In the genomic region with DNA sequence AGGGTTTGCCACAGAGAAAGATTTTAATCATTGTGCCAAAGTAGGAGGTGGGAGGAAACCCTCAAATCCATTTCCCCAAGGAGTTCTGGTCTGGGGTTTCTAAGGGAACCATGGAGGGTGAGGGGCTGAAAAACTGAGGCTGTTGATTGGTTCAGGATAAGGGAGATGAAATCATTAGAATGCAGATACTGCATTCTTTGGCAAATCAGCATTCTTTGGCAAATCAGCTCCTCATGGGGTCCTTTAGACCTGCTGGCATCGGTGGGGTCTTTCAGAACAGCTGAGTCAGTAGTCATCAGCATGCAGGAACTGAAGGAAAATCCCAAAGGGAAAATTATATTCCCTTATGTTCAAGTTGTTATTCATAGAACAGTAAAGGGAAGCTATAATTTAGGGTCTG, we compare ENCODE assay signal across 28 cellular contexts.
"Had no signal": no experiment of that assay in that cellular context is flagged by ENCODE, and none has a peak within 500 bp of the region (broad histone marks: within the 10 kb centered on the region; RNA-seq: fewer than 3 reads in every experiment).

No MANE protein-coding gene starts in this region.

- H3K27ac Mint-ChIP-seq: activated CD4-positive, alpha-beta memory T cell treated with anti-CD3 and anti-CD28 coated beads, Interleukin-2, amount 10 ng/mL, durations not matched to agents 7 days and 5 days; activated CD4-positive, alpha-beta T cell treated with anti-CD3 and anti-CD28 coated beads, Interleukin-2, amount 10 ng/mL, durations not matched to agents 7 days and 5 days; activated naive CD4-positive, alpha-beta T cell treated with anti-CD3 and anti-CD28 coated beads, Interleukin-2, amount 10 ng/mL, durations not matched to agents 7 days and 5 days; activated T-cell treated with anti-CD3 and anti-CD28 coated beads, Interleukin-2, amount 50 U/mL, for 24 hours; effector memory CD8-positive, alpha-beta T cell; natural killer cell had no signal

- H3K27ac ChIP-seq: brain microvascular endothelial cell, coronary artery, dorsolateral prefrontal cortex, gastroesophageal sphincter, hepatocyte, left lung, lower lobe of right lung, suprapubic skin, tibial artery, upper lobe of right lung, WERI-Rb-1 had no signal

- H3K9me3 Mint-ChIP-seq: activated CD4-positive, alpha-beta T cell treated with anti-CD3 and anti-CD28 coated beads, Interleukin-2, amount 10 ng/mL, durations not matched to agents 7 days and 5 days; activated naive CD4-positive, alpha-beta T cell treated with anti-CD3 and anti-CD28 coated beads, Interleukin-2, amount 10 ng/mL, durations not matched to agents 7 days and 5 days had no signal

- H3K4me1 Mint-ChIP-seq: activated CD4-positive, alpha-beta memory T cell treated with anti-CD3 and anti-CD28 coated beads, Interleukin-2, amount 10 ng/mL, durations not matched to agents 7 days and 5 days; activated CD4-positive, alpha-beta T cell treated with anti-CD3 and anti-CD28 coated beads, Interleukin-2, amount 10 ng/mL, durations not matched to agents 7 days and 5 days; activated naive CD4-positive, alpha-beta T cell treated with anti-CD3 and anti-CD28 coated beads, Interleukin-2, amount 10 ng/mL, durations not matched to agents 7 days and 5 days; natural killer cell had no signal

- H3K4me3 ChIP-seq: coronary artery, dorsolateral prefrontal cortex, gastroesophageal sphincter, hepatocyte, left lung, lower lobe of right lung, suprapubic skin, tibial artery, upper lobe of right lung had no signal

- H3K36me3 ChIP-seq: brain microvascular endothelial cell, gastroesophageal sphincter, left lung, lower lobe of right lung, suprapubic skin, tibial artery, upper lobe of right lung, WERI-Rb-1 had no signal

- H3K4me3 Mint-ChIP-seq: activated CD4-positive, alpha-beta memory T cell treated with anti-CD3 and anti-CD28 coated beads, Interleukin-2, amount 10 ng/mL, durations not matched to agents 7 days and 5 days; activated CD4-positive, alpha-beta T cell treated with anti-CD3 and anti-CD28 coated beads, Interleukin-2, amount 10 ng/mL, durations not matched to agents 7 days and 5 days; activated naive CD4-positive, alpha-beta T cell treated with anti-CD3 and anti-CD28 coated beads, Interleukin-2, amount 10 ng/mL, durations not matched to agents 7 days and 5 days; activated T-cell treated with anti-CD3 and anti-CD28 coated beads, Interleukin-2, amount 50 U/mL, for 24 hours; effector memory CD8-positive, alpha-beta T cell; natural killer cell had no signal

- DNase-seq: activated CD4-positive, alpha-beta memory T cell treated with anti-CD3 and anti-CD28 coated beads, Interleukin-2, amount 10 ng/mL, durations not matched to agents 7 days and 5 days; activated CD4-positive, alpha-beta T cell treated with anti-CD3 and anti-CD28 coated beads for 1 hour; activated CD4-positive, alpha-beta T cell treated with anti-CD3 and anti-CD28 coated beads, Interleukin-2, amount 10 ng/mL, durations not matched to agents 7 days and 5 days; activated CD8-positive, alpha-beta memory T cell treated with anti-CD3 and anti-CD28 coated beads, Interleukin-2, amount 50 U/mL, for 48 hours; activated gamma-delta T cell; activated naive CD4-positive, alpha-beta T cell treated with anti-CD3 and anti-CD28 coated beads, Interleukin-2, amount 10 ng/mL, durations not matched to agents 7 days and 5 days; activated T-cell treated with anti-CD3 and anti-CD28 coated beads, Interleukin-2, amount 50 U/mL, for 24 hours; amniotic stem cell; brain microvascular endothelial cell; dorsolateral prefrontal cortex; effector memory CD8-positive, alpha-beta T cell; left lung; lower lobe of right lung; mesenchymal stem cell; natural killer cell; posterior cingulate gyrus; right cardiac atrium; stimulated activated CD4-positive, alpha-beta T cell treated with anti-CD3 and anti-CD28 coated beads, Interleukin-15, amount 100 ng/mL, for 24 hours; stimulated activated CD4-positive, alpha-beta T cell treated with anti-CD3 and anti-CD28 coated beads, Interleukin-2, amount 100 ng/mL, for 24 hours; stimulated activated naive CD4-positive, alpha-beta T cell; T1000; tibial artery; upper lobe of right lung; WERI-Rb-1 had no signal

- H2AFZ ChIP-seq: hepatocyte had no signal

- ATAC-seq: effector memory CD8-positive, alpha-beta T cell; gastroesophageal sphincter; left lung; lower lobe of right lung; natural killer cell; right cardiac atrium; upper lobe of right lung had no signal

- H3K4me2 ChIP-seq: hepatocyte had no signal

- H3K79me2 ChIP-seq: hepatocyte had no signal

- H3K27me3 Mint-ChIP-seq: activated CD4-positive, alpha-beta memory T cell treated with anti-CD3 and anti-CD28 coated beads, Interleukin-2, amount 10 ng/mL, durations not matched to agents 7 days and 5 days; activated CD4-positive, alpha-beta T cell treated with anti-CD3 and anti-CD28 coated beads, Interleukin-2, amount 10 ng/mL, durations not matched to agents 7 days and 5 days; activated naive CD4-positive, alpha-beta T cell treated with anti-CD3 and anti-CD28 coated beads, Interleukin-2, amount 10 ng/mL, durations not matched to agents 7 days and 5 days; activated T-cell treated with anti-CD3 and anti-CD28 coated beads, Interleukin-2, amount 50 U/mL, for 24 hours; effector memory CD8-positive, alpha-beta T cell had no signal

- H3K4me1 ChIP-seq: gastroesophageal sphincter, left lung, lower lobe of right lung, suprapubic skin, tibial artery, upper lobe of right lung had no signal

- H3K36me3 Mint-ChIP-seq: activated naive CD4-positive, alpha-beta T cell treated with anti-CD3 and anti-CD28 coated beads, Interleukin-2, amount 10 ng/mL, durations not matched to agents 7 days and 5 days had no signal

- H3K9me3 ChIP-seq: gastroesophageal sphincter, left lung, lower lobe of right lung, suprapubic skin, tibial artery, upper lobe of right lung had no signal

- H3K27me3 ChIP-seq: brain microvascular endothelial cell, gastroesophageal sphincter, hepatocyte, left lung, suprapubic skin, tibial artery, upper lobe of right lung had no signal
